Comparison of ENCODE assay signal across 20 cellular contexts in the genomic region with DNA sequence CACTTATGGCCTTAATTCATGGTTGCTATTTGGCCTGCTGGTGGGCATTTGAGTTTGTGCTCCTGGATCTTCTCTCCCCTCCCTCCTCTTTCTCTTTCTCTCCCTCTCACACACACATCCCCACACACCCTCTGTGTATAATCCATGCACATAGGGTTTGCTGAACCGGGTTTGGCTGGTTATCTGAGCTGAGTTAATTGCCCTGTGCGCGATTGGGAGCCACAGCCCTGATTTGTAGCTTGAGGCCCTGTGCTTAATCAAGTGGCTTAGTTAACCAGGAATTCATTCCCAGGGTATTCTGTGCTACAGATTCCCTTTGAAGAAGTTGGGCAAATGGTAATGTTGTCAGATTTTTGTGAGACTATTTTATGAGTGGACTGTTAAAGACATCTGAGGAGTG. TPM values are rescaled to one million over a fixed set of nuclear protein-coding genes. Genes with fewer than 3 reads are reported as not detected.
DNase-seq lines count a peak whose midpoint lies in the region; ATAC-seq and TF ChIP-seq lines count a peak whose summit lies in the region.
"Had no signal": no experiment of that assay in that cellular context is flagged by ENCODE, and none has a peak within 500 bp of the region (broad histone marks: within the 10 kb centered on the region; RNA-seq: fewer than 3 reads in every experiment).

No MANE protein-coding gene starts in this region.

- H2AFZ ChIP-seq in osteoblast (ENCODE audit: low read length), result peak overlapping the region; percentile 41

- H3K36me3 ChIP-seq in osteoblast (ENCODE audit: insufficient read depth, low read length) (no peaks in the 10 kb centered on the region), transverse colon (no peaks in the 10 kb centered on the region), left ventricle myocardium inferior (no peaks in the 10 kb centered on the region)
- H3K36me3 ChIP-seq: right atrium auricular region, upper lobe of right lung had no signal

- peak; percentile 8 for DNase-seq in NCI-H69 (lab: John Stamatoyannopoulos, UW)
- DNase-seq in fibroblast of peridontal ligament (ENCODE audit: extremely low read depth), result peak; percentile 31
- no peak for DNase-seq in osteoblast (ENCODE audit: insufficient read length, low spot score, missing footprints)
- peak; percentile 22 for DNase-seq in transverse colon
- DNase-seq in left ventricle myocardium inferior, result no peak
- DNase-seq in GM19240 (ENCODE audit: insufficient read length, low spot score), result no peak
- DNase-seq: activated B cell treated with CpG ODN at 0.5 μM for 24 hours; activated CD8-positive, alpha-beta T cell treated with anti-CD3 and anti-CD28 coated beads, Interleukin-2, amount 10 ng/mL, durations not matched to agents 7 days and 5 days; activated naive CD4-positive, alpha-beta T cell treated with anti-CD3 and anti-CD28 coated beads, Interleukin-2, amount 50 U/mL, for 16 hours; activated T-cell treated with anti-CD3 and anti-CD28 coated beads, Interleukin-2, amount 50 U/mL, for 48 hours; COR-L47; effector memory CD8-positive, alpha-beta T cell; NCI-H1417 treated with DMSO at 0.1 percent for 48 hours; NCI-H345; SK-N-SH; stimulated activated naive B cell treated with anti-CD40 and anti-IgM and Interleukin-4, amounts not matched to agents 10 μg/mL and 1 μg/mL and 100 μg/mL, for 72 hours; upper lobe of right lung had no signal

- TF ChIP-seq POLR2A in transverse colon (IDR thresholded peaks at IDR 0.05), result no peak

- H3K4me1 ChIP-seq in osteoblast (ENCODE audit: insufficient read depth, low read length) (peaks cover 18% of the 10 kb centered on the region), transverse colon (peaks cover 12 to 26% (median 18%) of the 10 kb centered on the region in 4 donors), left ventricle myocardium inferior (peaks cover 18% of the 10 kb centered on the region)

- no peaks in the 10 kb centered on the region for H3K27me3 ChIP-seq in osteoblast (ENCODE audit: insufficient read depth, low read length)
- H3K27me3 ChIP-seq in transverse colon, result no peaks in the 10 kb centered on the region
- no peaks in the 10 kb centered on the region for H3K27me3 ChIP-seq in left ventricle myocardium inferior (ENCODE audit: low read depth)
- H3K27me3 ChIP-seq: right atrium auricular region, upper lobe of right lung had no signal

- H3K9me3 ChIP-seq in osteoblast (ENCODE audit: low read depth, low read length) (no peaks in the 10 kb centered on the region), transverse colon (no peaks in the 10 kb centered on the region), left ventricle myocardium inferior (replicated peaks) (no peaks in the 10 kb centered on the region)
- H3K9me3 ChIP-seq: right atrium auricular region, SK-N-SH had no signal

- H3K4me3 ChIP-seq in osteoblast (ENCODE audit: insufficient read depth, low read length) (no peak overlapping the region), transverse colon (no peak overlapping the region), left ventricle myocardium inferior (no peak overlapping the region)
- H3K4me3 ChIP-seq: right atrium auricular region, upper lobe of right lung had no signal

- H3K27ac ChIP-seq in osteoblast (ENCODE audit: low read depth, low read length) (peak overlapping the region; percentile 64), transverse colon (peak overlapping the region; percentile 22 to 74 (median 48)), left ventricle myocardium inferior (replicated peaks) (no peak overlapping the region)
- H3K27ac ChIP-seq: right atrium auricular region, upper lobe of right lung had no signal

- intact Hi-C loops in transverse colon (cut with DNase I; ENCODE audit: low total_unique reads) (no loop called here), left ventricle myocardium inferior (cut with micrococcal nuclease) (no loop called here)

- no peaks in the 10 kb centered on the region for H4K20me1 ChIP-seq in osteoblast (ENCODE audit: insufficient read depth, low read length)

- TF ChIP-seq EP300 in transverse colon (IDR thresholded peaks at IDR 0.05; ENCODE audit: low read depth), result no peak

- no peak for TF ChIP-seq CTCF in osteoblast (IDR thresholded peaks at IDR 0.05; ENCODE audit: extremely low read depth, low read depth, low read length)
- TF ChIP-seq CTCF in transverse colon (IDR thresholded peaks at IDR 0.05), result no peak
- TF ChIP-seq CTCF in left ventricle myocardium inferior (IDR thresholded peaks at IDR 0.05; ENCODE audit: borderline replicate concordance), result no peak

- ATAC-seq in GM18907 (IDR thresholded peaks at IDR 0.05; ENCODE audit: unreplicated experiment), result no peak
- ATAC-seq: activated CD8-positive, alpha-beta T cell treated with anti-CD3 and anti-CD28 coated beads, Interleukin-2, amount 10 ng/mL, durations not matched to agents 7 days and 5 days; effector memory CD8-positive, alpha-beta T cell; stimulated activated naive B cell treated with anti-CD40 and anti-IgM and Interleukin-4, amounts not matched to agents 10 μg/mL and 1 μg/mL and 100 μg/mL, for 72 hours; upper lobe of right lung had no signal

- peaks cover 46% of the 10 kb centered on the region for H3K79me2 ChIP-seq in osteoblast (ENCODE audit: insufficient read depth, low read length)

- peak overlapping the region; percentile 47 for H3K4me2 ChIP-seq in osteoblast (ENCODE audit: insufficient read depth, low read length)
- H3K4me2 ChIP-seq: SK-N-SH had no signal

- WGBS in transverse colon (ENCODE audit: low coverage in 1 of 2), 2 donors, result 26% methylated on average over 3 of the region's 3 CpGs; no CpG with 5 or more reads in 1 of the 2 donors

- in situ Hi-C loops in transverse colon (cut with MboI; ENCODE audit: low pct_ligation_motif_present in 1 of 4, low pct_unique_long_range_greater_than_20kb in 1 of 4, low sequenced_read_pairs in 3 of 4), result no loop called here

RNA-seq across cellular contexts. Expression of gene PARD3B, which starts 6.2 kb away (rescaled TPM):
- 20.3 and 22.4 TPM in 2 replicates for total RNA-seq in osteoblast
- total RNA-seq in transverse colon, result 10 to 100 TPM; 32.6 to 65.7 (median 38.6) TPM
- total RNA-seq in left ventricle myocardium inferior, result 9.1 TPM
- total RNA-seq: activated B cell treated with CpG ODN at 0.5 μM for 24 hours, B cell had no signal

Comparison
In these comparisons a context has a peak if more than half of its experiments do, and no peak if none do; other contexts are left out.
1. DNase-seq: peak in NCI-H69 (single experiment), fibroblast of peridontal ligament (single experiment) and transverse colon (single experiment); none in osteoblast (single experiment), left ventricle myocardium inferior (single experiment) and GM19240 (single experiment).